ENCODE assay signal across 2 cellular contexts in the genomic region with DNA sequence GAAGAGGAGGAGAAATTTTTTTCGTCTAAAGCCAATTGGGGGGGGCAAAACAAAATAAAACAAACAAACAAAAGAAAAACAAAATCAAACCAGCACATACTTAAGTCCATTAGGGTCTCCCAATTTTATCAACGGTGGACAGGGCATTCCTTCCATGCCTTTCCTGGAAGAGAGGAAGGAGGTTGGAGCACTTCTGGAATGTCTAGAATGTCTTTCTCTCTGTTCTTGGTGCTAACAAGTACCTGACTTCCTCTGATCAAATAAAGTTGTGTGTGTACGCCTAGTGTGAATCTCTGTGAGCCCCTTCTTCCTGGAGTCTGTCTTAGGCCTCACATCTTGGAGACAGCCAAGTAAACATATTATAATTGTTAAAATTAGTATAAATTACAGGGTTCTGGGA.
TF ChIP-seq lines count a peak whose summit lies in the region.

No MANE protein-coding gene starts in this region.

TF ChIP-seq in GM23338, 12 proteins besides CTCF, POLR2A, EP300 and RAD21:
- TF ChIP-seq ETS1 (IDR thresholded peaks at IDR 0.05) (no peak), ZNF331 (CRISPR knock-in tag; IDR thresholded peaks at IDR 0.05; ENCODE audit: low read depth) (no peak), REST (IDR thresholded peaks at IDR 0.05; ENCODE audit: unreplicated experiment) (no peak)

TF ChIP-seq in WTC11, 78 proteins besides CTCF, POLR2A, EP300 and RAD21 (continued from another document):
- TF ChIP-seq FOXP1 (CRISPR knock-in tag; IDR thresholded peaks at IDR 0.05; ENCODE audit: borderline replicate concordance), result no peak
- TF ChIP-seq TEAD4 (CRISPR knock-in tag; IDR thresholded peaks at IDR 0.05), result no peak
- no peak for TF ChIP-seq TP53 (CRISPR knock-in tag; IDR thresholded peaks at IDR 0.05)
- TF ChIP-seq TEAD1 (CRISPR knock-in tag; IDR thresholded peaks at IDR 0.05), result no peak
- no peak for TF ChIP-seq NFATC4 (CRISPR knock-in tag; IDR thresholded peaks at IDR 0.05)
- no peak for TF ChIP-seq MXD4 (CRISPR knock-in tag; IDR thresholded peaks at IDR 0.05; ENCODE audit: borderline replicate concordance)
- TF ChIP-seq ZNF416 (CRISPR knock-in tag; IDR thresholded peaks at IDR 0.05), result no peak
- no peak for TF ChIP-seq AFF4 (CRISPR knock-in tag; IDR thresholded peaks at IDR 0.05; ENCODE audit: borderline replicate concordance)
